12 cellular contexts compared by ENCODE assay signal in the genomic region with DNA sequence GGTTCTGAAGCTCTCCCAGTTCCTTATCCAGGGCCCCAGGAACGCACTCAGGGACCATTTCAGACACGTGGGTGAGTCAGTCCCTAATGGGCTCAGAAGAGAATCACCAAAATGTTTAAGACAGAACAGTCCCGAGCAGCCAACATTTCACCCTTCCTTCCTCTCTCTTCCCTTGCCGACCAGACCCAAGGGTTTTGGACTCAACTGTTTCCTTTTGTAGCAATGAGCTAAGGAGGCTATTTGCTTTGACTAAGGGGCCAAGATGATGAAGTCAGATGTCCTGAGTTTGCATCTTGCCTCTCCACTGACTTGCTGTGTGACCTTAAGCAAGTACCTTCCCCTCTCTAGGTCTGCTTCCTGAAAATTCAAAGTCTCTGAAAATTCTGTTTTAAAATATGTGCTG.
DNase-seq lines count a peak whose midpoint lies in the region; ATAC-seq and TF ChIP-seq lines count a peak whose summit lies in the region.
"Had no signal": no experiment of that assay in that cellular context is flagged by ENCODE, and none has a peak within 500 bp of the region (broad histone marks: within the 10 kb centered on the region; RNA-seq: fewer than 3 reads in every experiment).

No MANE protein-coding gene starts in this region.

- CTCF ChIA-PET in IMR-90 (lab: Yijun Ruan, JAX), result interaction anchor here (0.9 kb wide), 1 partner anchor 16 kb away, joined by 3 read pairs; no protein-coding TSS in a partner anchor

- TF ChIP-seq POLR2A in IMR-90 (IDR thresholded peaks at IDR 0.05; ENCODE audit: low read depth, low read length), result peak; percentile 67

- DNase-seq in IMR-90 (peak; percentile 82), chondrocyte (ENCODE audit: low spot score) (no peak), mesenchymal stem cell (peak; percentile 78), BE2C (no peak)
- no peak for DNase-seq in activated naive CD4-positive, alpha-beta T cell treated with anti-CD3 and anti-CD28 coated beads, Interleukin-2, amount 50 U/mL, for 16 hours
- DNase-seq: activated CD4-positive, alpha-beta T cell treated with anti-CD3 and anti-CD28 coated beads, Interleukin-2, amount 10 ng/mL, durations not matched to agents 7 days and 5 days; NCI-H1694 treated with DMSO at 0.1 percent for 48 hours; RPMI8226 had no signal

- peaks cover 8% of the 10 kb centered on the region for H3K9me3 ChIP-seq in IMR-90 (ENCODE audit: control insufficient read depth, insufficient read depth, low read length)
- H3K9me3 ChIP-seq in mesenchymal stem cell (ENCODE audit: control insufficient read depth, low read length), result peaks cover 9% of the 10 kb centered on the region
- no peaks in the 10 kb centered on the region for H3K9me3 ChIP-seq in BE2C

- peak overlapping the region; percentile 85 for H4K5ac ChIP-seq in IMR-90 (ENCODE audit: low read depth, low read length)

- H3K36me3 ChIP-seq in ACC112 (ENCODE audit: insufficient read depth, low read length), result no peaks in the 10 kb centered on the region
- no peaks in the 10 kb centered on the region for H3K36me3 ChIP-seq in IMR-90 (ENCODE audit: control insufficient read depth, insufficient read depth, low read length)
- H3K36me3 ChIP-seq in mesenchymal stem cell (ENCODE audit: control insufficient read depth in 1 of 2, insufficient read depth in 2 of 2, low read depth in 1 of 2, low read length in 2 of 2), result no peaks in the 10 kb centered on the region
- H3K36me3 ChIP-seq in BE2C, result no peaks in the 10 kb centered on the region

- dilution Hi-C loops in IMR-90 (cut with HindIII; ENCODE audit: low sequenced_read_pairs, unreplicated experiment), result no loop called here

- H2AK5ac ChIP-seq in IMR-90 (ENCODE audit: low read depth, low read length) (peak overlapping the region; percentile 97), mesenchymal stem cell (ENCODE audit: low read length, severe bottlenecking) (peak overlapping the region; percentile 46)

- peak; percentile 23 for TF ChIP-seq RAD21 in IMR-90 (IDR thresholded peaks at IDR 0.05; ENCODE audit: low read length)

- H3K9ac ChIP-seq in IMR-90 (ENCODE audit: low read depth, low read length), result peak overlapping the region; percentile 57
- H3K9ac ChIP-seq in mesenchymal stem cell (ENCODE audit: low read length), result peak overlapping the region; percentile 82

- POLR2A ChIA-PET in IMR-90 (lab: Charles Lee; ENCODE audit: unreplicated experiment), result no interaction called here

- peaks cover 7% of the 10 kb centered on the region for H3K36me3 Mint-ChIP-seq in chondrocyte (ENCODE audit: low read depth)

- peak; percentile 19 for ATAC-seq in IMR-90 (ENCODE audit: low read depth)
- no peak for ATAC-seq in HG02973 (IDR thresholded peaks at IDR 0.05; ENCODE audit: unreplicated experiment)
- no peak for ATAC-seq in HG03025 (IDR thresholded peaks at IDR 0.05; ENCODE audit: low FRiP score, unreplicated experiment)

- H3K4me2 ChIP-seq in IMR-90 (ENCODE audit: low read depth, low read length) (peak overlapping the region; percentile 45), mesenchymal stem cell (ENCODE audit: low read length, poor library complexity, severe bottlenecking) (no peak overlapping the region)

- H3K79me2 ChIP-seq in ACC112 (ENCODE audit: control insufficient read depth, insufficient read depth, low read length, unreplicated experiment), result no peaks in the 10 kb centered on the region

- H3K14ac ChIP-seq in IMR-90 (replicated peaks; ENCODE audit: low read depth, low read length) (peak overlapping the region; percentile 96), mesenchymal stem cell (ENCODE audit: low read length in 2 of 2) (no peak overlapping the region)

- peaks cover 70% of the 10 kb centered on the region for H3K4me1 Mint-ChIP-seq in chondrocyte (ENCODE audit: low read depth)
- H3K4me1 Mint-ChIP-seq: activated CD4-positive, alpha-beta T cell treated with anti-CD3 and anti-CD28 coated beads, Interleukin-2, amount 10 ng/mL, durations not matched to agents 7 days and 5 days had no signal

- H3K9me3 Mint-ChIP-seq in chondrocyte (ENCODE audit: low read depth), result peaks cover 15% of the 10 kb centered on the region
- H3K9me3 Mint-ChIP-seq: activated CD4-positive, alpha-beta T cell treated with anti-CD3 and anti-CD28 coated beads, Interleukin-2, amount 10 ng/mL, durations not matched to agents 7 days and 5 days had no signal

- H3K9me1 ChIP-seq in IMR-90 (ENCODE audit: insufficient read depth, low read length), result peaks cover 11% of the 10 kb centered on the region

- no CpG with 5 or more reads among the region's 4 CpGs for WGBS in IMR-90 (ENCODE audit: extremely low coverage in 2 of 2, insufficient read length in 1 of 2), 2 experiments
- 9% methylated on average over 3 of the region's 4 CpGs for WGBS in mesenchymal stem cell

- H3K27me3 Mint-ChIP-seq in chondrocyte (ENCODE audit: low read depth), result no peaks in the 10 kb centered on the region

- H2BK5ac ChIP-seq in IMR-90 (ENCODE audit: low read depth, low read length, poor library complexity, severe bottlenecking) (peak overlapping the region; percentile 98), mesenchymal stem cell (ENCODE audit: low read depth, low read length, poor library complexity, severe bottlenecking) (peak overlapping the region; percentile 84)

- H4K20me1 ChIP-seq in IMR-90 (ENCODE audit: insufficient read depth, low read length), result 0 out of 2 replicates have a peak, but pooled peaks cover 3% of the 10 kb centered on the region

- H3K79me1 ChIP-seq in IMR-90 (ENCODE audit: low read depth in 1 of 2, low read length in 2 of 2) (no peaks in the 10 kb centered on the region), mesenchymal stem cell (replicated peaks; ENCODE audit: low read length, poor library complexity, severe bottlenecking) (peaks cover 1% of the 10 kb centered on the region)

- H4K8ac ChIP-seq in IMR-90 (ENCODE audit: low read depth in 2 of 2, low read length in 2 of 2) (peak overlapping the region; percentile 94 to 99), mesenchymal stem cell (ENCODE audit: low read length) (peak overlapping the region; percentile 10)

- H2BK20ac ChIP-seq in IMR-90 (ENCODE audit: low read depth, low read length), result peak overlapping the region; percentile 97

- H3K23ac ChIP-seq in IMR-90 (ENCODE audit: low read depth, low read length) (peak overlapping the region; percentile 96), mesenchymal stem cell (ENCODE audit: low read length in 2 of 2) (no peak overlapping the region)

- BruUV-seq in IMR-90 (replicated peaks; lab: Mats Ljungman, UMichigan), result no TSS peak

- peak overlapping the region; percentile 98 for H3K56ac ChIP-seq in IMR-90 (ENCODE audit: extremely low read depth, insufficient read depth, low read length)

- peak overlapping the region; percentile 98 for H3K4ac ChIP-seq in IMR-90 (ENCODE audit: low read depth, low read length)
- peak overlapping the region; percentile 19 to 29 for H3K4ac ChIP-seq in mesenchymal stem cell (ENCODE audit: low read depth in 1 of 2, low read length in 2 of 2)

- H2BK120ac ChIP-seq in IMR-90 (ENCODE audit: low read depth, low read length), result peak overlapping the region; percentile 98
- H2BK120ac ChIP-seq in mesenchymal stem cell (ENCODE audit: low read depth, low read length), result peak overlapping the region; percentile 77

- H3K4me3 Mint-ChIP-seq in chondrocyte (ENCODE audit: unreplicated experiment), result no peak overlapping the region
- H3K4me3 Mint-ChIP-seq: activated CD4-positive, alpha-beta T cell treated with anti-CD3 and anti-CD28 coated beads, Interleukin-2, amount 10 ng/mL, durations not matched to agents 7 days and 5 days had no signal

- H3K27ac ChIP-seq in ACC112 (ENCODE audit: low read depth, low read length), result peak overlapping the region; percentile 99
- peak overlapping the region; percentile 85 for H3K27ac ChIP-seq in IMR-90 (ENCODE audit: insufficient read depth, low read length)
- peak overlapping the region; percentile 99 for H3K27ac ChIP-seq in mesenchymal stem cell (ENCODE audit: low read length, poor library complexity, severe bottlenecking)

- H3K4me1 ChIP-seq in ACC112 (ENCODE audit: control insufficient read depth, insufficient read depth, low read length, unreplicated experiment) (peaks cover 44% of the 10 kb centered on the region), IMR-90 (ENCODE audit: control insufficient read depth, insufficient read depth, low read length) (peaks cover 18% of the 10 kb centered on the region), mesenchymal stem cell (ENCODE audit: control insufficient read depth, insufficient read depth, low read depth, low read length) (peaks cover 35% of the 10 kb centered on the region), BE2C (peaks cover 7% of the 10 kb centered on the region)

- TF ChIP-seq CTCF in IMR-90 (conservative IDR thresholded peaks at IDR 0.05; ENCODE audit: low read depth, low read length) (no peak), chondrocyte (IDR thresholded peaks at IDR 0.05) (no peak), BE2C (IDR thresholded peaks at IDR 0.05; ENCODE audit: low read depth, low read length) (no peak)

- in situ Hi-C loops in IMR-90 (cut with MboI; ENCODE audit: low sequenced_read_pairs), result no loop called here

- intact Hi-C loops in IMR-90 (cut with micrococcal nuclease), result loop anchor here (5.0 to 10.0 kb wide), 4 partner anchors 76 to 346 kb away; no protein-coding TSS in a partner anchor

- peak overlapping the region; percentile 7 to 23 for H2BK12ac ChIP-seq in mesenchymal stem cell (ENCODE audit: low read length in 2 of 2)

- peak overlapping the region; percentile 100 for H4K91ac ChIP-seq in IMR-90 (ENCODE audit: insufficient read depth, low read depth, low read length)
- peak overlapping the region; percentile 88 for H4K91ac ChIP-seq in mesenchymal stem cell (ENCODE audit: low read length)

- peak overlapping the region; percentile 98 for H2AK9ac ChIP-seq in IMR-90 (replicated peaks; ENCODE audit: low read depth, low read length, poor library complexity)

- peak overlapping the region; percentile 99 for H3K27ac Mint-ChIP-seq in chondrocyte (ENCODE audit: unreplicated experiment)
- H3K27ac Mint-ChIP-seq: activated CD4-positive, alpha-beta T cell treated with anti-CD3 and anti-CD28 coated beads, Interleukin-2, amount 10 ng/mL, durations not matched to agents 7 days and 5 days had no signal

- peak overlapping the region; percentile 93 for H2BK15ac ChIP-seq in IMR-90 (ENCODE audit: low read depth, low read length)
- H2BK15ac ChIP-seq in mesenchymal stem cell (ENCODE audit: low read depth, poor library complexity, severe bottlenecking), result peak overlapping the region; percentile 44

- H3K4me3 ChIP-seq in ACC112 (ENCODE audit: low read depth, low read length), result peak overlapping the region; percentile 40
- no peak overlapping the region for H3K4me3 ChIP-seq in IMR-90 (ENCODE audit: insufficient read depth, low read depth, low read length)
- peak overlapping the region in 1 of 2 experiments; percentile 53 for H3K4me3 ChIP-seq in mesenchymal stem cell (ENCODE audit: insufficient read depth in 1 of 2, low read depth in 1 of 2, low read length in 2 of 2)
- no peak overlapping the region for H3K4me3 ChIP-seq in BE2C (ENCODE audit: low read depth, low read length)
- H3K4me3 ChIP-seq: skin epidermis had no signal

- H2AFZ ChIP-seq in ACC112 (ENCODE audit: low read length, unreplicated experiment), result peak overlapping the region; percentile 45
- peak overlapping the region; percentile 84 for H2AFZ ChIP-seq in IMR-90 (replicated peaks; ENCODE audit: low read length, poor library complexity)
- H2AFZ ChIP-seq in mesenchymal stem cell (ENCODE audit: low read depth, low read length), result no peak overlapping the region

- H3K27me3 ChIP-seq in ACC112 (ENCODE audit: insufficient read depth, low read length) (no peaks in the 10 kb centered on the region), IMR-90 (ENCODE audit: control insufficient read depth, insufficient read depth, low read length) (no peaks in the 10 kb centered on the region), mesenchymal stem cell (ENCODE audit: control insufficient read depth in 1 of 2, insufficient read depth in 1 of 2, low read length in 2 of 2) (no peaks in the 10 kb centered on the region), BE2C (no peaks in the 10 kb centered on the region)

- H3K18ac ChIP-seq in IMR-90 (ENCODE audit: low read depth, low read length) (peak overlapping the region; percentile 92), mesenchymal stem cell (ENCODE audit: low read depth in 1 of 2, low read length in 2 of 2) (peak overlapping the region; percentile 52 to 64)

Comparison
In these comparisons a context has a peak if more than half of its experiments do, and no peak if none do; other contexts are left out.
1. DNase-seq: peak in IMR-90 (single experiment) and mesenchymal stem cell (single experiment); none in chondrocyte (single experiment), activated naive CD4-positive, alpha-beta T cell treated with anti-CD3 and anti-CD28 coated beads, Interleukin-2, amount 50 U/mL, for 16 hours (single experiment) and BE2C (single experiment).
2. Peak in every context shown above with its lines, with median percentiles within 50 percentile points of each other: H3K27ac ChIP-seq.